Comparison of ENCODE assay signal across 17 cellular contexts in genomic region chr2:201628545-201628944, GRCh38. TPM values are rescaled to one million over a fixed set of nuclear protein-coding genes. Genes with fewer than 3 reads are reported as not detected.
A peak's percentile ranks its signal among the peaks of the same experiment; 100 is the strongest.
DNase-seq lines count a peak whose midpoint lies in the region; ATAC-seq and TF ChIP-seq lines count a peak whose summit lies in the region.
"Had no signal": no experiment of that assay in that cellular context is flagged by ENCODE, and none has a peak within 500 bp of the region (broad histone marks: within the 10 kb centered on the region; RNA-seq: fewer than 3 reads in every experiment).

No MANE protein-coding gene starts in this region.

- H3K9me3 Mint-ChIP-seq in MCF 10A (ENCODE audit: unreplicated experiment) (no peaks in the 10 kb centered on the region), nephron progenitor cell (no peaks in the 10 kb centered on the region)

- H3K4me3 ChIP-seq in mammary epithelial cell (replicated peaks in 1 of 3; ENCODE audit: insufficient read depth in 1 of 3, low read depth in 2 of 3, low read length in 3 of 3) (no peak overlapping the region), brain microvascular endothelial cell (ENCODE audit: low read depth, low read length) (no peak overlapping the region)
- H3K4me3 ChIP-seq: K562, Peyer's patch had no signal

- BruUV-seq in MCF 10A (replicated peaks; lab: Mats Ljungman, UMichigan) (no TSS peak), mammary epithelial cell (replicated peaks; lab: Mats Ljungman, UMichigan) (no TSS peak)

- TF ChIP-seq CTCF in MCF 10A (IDR thresholded peaks at IDR 0.05; ENCODE audit: unreplicated experiment) (no peak), mammary epithelial cell (conservative IDR thresholded peaks at IDR 0.05 in 1 of 2, IDR thresholded peaks at IDR 0.05 in 1 of 2; ENCODE audit: extremely low read depth in 1 of 2, insufficient read depth in 1 of 2, low read depth in 1 of 2, low read length in 2 of 2) (no peak), brain microvascular endothelial cell (IDR thresholded peaks at IDR 0.05; ENCODE audit: low read depth, low read length, missing control alignments) (no peak), nephron progenitor cell (IDR thresholded peaks at IDR 0.05) (no peak)

- no peak overlapping the region for H3K9ac ChIP-seq in mammary epithelial cell (ENCODE audit: insufficient read depth, low read length)

- no peaks in the 10 kb centered on the region for H3K27me3 ChIP-seq in mammary epithelial cell (ENCODE audit: insufficient read depth, low read length)
- H3K27me3 ChIP-seq in brain microvascular endothelial cell (replicated peaks), result no peaks in the 10 kb centered on the region
- H3K27me3 ChIP-seq: Peyer's patch had no signal

- DNase-seq in MCF 10A (ENCODE audit: unreplicated experiment) (no peak), mammary epithelial cell (no peak), LHCN-M2 (ENCODE audit: low read depth) (peak; percentile 42), brain microvascular endothelial cell (peak; percentile 69), nephron progenitor cell (no peak), NOMO-1 treated with dmso at 0.1 percent for 144 hours (lab: John Stamatoyannopoulos, UW; ENCODE audit: unreplicated experiment) (no peak), glomerular visceral epithelial cell (ENCODE audit: extremely low spot score) (no peak)
- DNase-seq: 8988T, NCI-H1092 treated with DMSO at 0.1 percent for 48 hours, NCI-H1694 treated with DMSO at 0.1 percent for 48 hours, NCI-H446, NCI-H774, Peyer's patch, SHP77 treated with DMSO at 0.1 percent for 48 hours had no signal

- H3K27ac ChIP-seq in mammary epithelial cell (ENCODE audit: insufficient read depth, low read depth, low read length) (no peak overlapping the region), brain microvascular endothelial cell (no peak overlapping the region)
- H3K27ac ChIP-seq: C4-2B, Peyer's patch had no signal

- no peak overlapping the region for H3K4me2 ChIP-seq in mammary epithelial cell (ENCODE audit: insufficient read depth, low read depth, low read length)

- 100% methylated on average over 2 of the region's 2 CpGs for WGBS in mammary epithelial cell (ENCODE audit: low coverage, missing lambda C conversion rate)

- H3K27me3 Mint-ChIP-seq in MCF 10A (ENCODE audit: insufficient read depth, unreplicated experiment) (no peaks in the 10 kb centered on the region), nephron progenitor cell (ENCODE audit: low read depth, poor library complexity) (no peaks in the 10 kb centered on the region)

- ATAC-seq in GM21576 (IDR thresholded peaks at IDR 0.05; ENCODE audit: unreplicated experiment), result no peak
- ATAC-seq: K562 had no signal

- in situ Hi-C loops in mammary epithelial cell (cut with MboI; ENCODE audit: low sequenced_read_pairs in 2 of 2), result no loop called here
- in situ Hi-C loops in brain microvascular endothelial cell (cut with HindIII; ENCODE audit: low pct_ligation_motif_present, low sequenced_read_pairs), result no loop called here

- H3K27ac Mint-ChIP-seq in MCF 10A (ENCODE audit: low read depth, unreplicated experiment) (peak overlapping the region; percentile 35), nephron progenitor cell (peak overlapping the region; percentile 75)

- H3K36me3 Mint-ChIP-seq in MCF 10A (ENCODE audit: insufficient read depth, unreplicated experiment), result peaks cover 66% of the 10 kb centered on the region
- peaks cover 71% of the 10 kb centered on the region for H3K36me3 Mint-ChIP-seq in nephron progenitor cell (ENCODE audit: low read depth)

- no peak overlapping the region for H3K4me3 Mint-ChIP-seq in MCF 10A (ENCODE audit: unreplicated experiment)
- H3K4me3 Mint-ChIP-seq in nephron progenitor cell, result no peak overlapping the region

- H4K20me1 ChIP-seq in mammary epithelial cell (ENCODE audit: insufficient read depth, low read length), result no peaks in the 10 kb centered on the region

- CTCF ChIA-PET in MCF 10A (lab: Yijun Ruan, JAX) (no interaction called here), mammary epithelial cell (lab: Charles Lee; ENCODE audit: low non-redundant PET) (no interaction called here)

- H3K79me2 ChIP-seq in mammary epithelial cell (ENCODE audit: insufficient read depth, low read length), result no peaks in the 10 kb centered on the region

- no peak overlapping the region for H2AFZ ChIP-seq in mammary epithelial cell (ENCODE audit: low read depth, low read length)

- intact Hi-C loops in MCF 10A (cut with micrococcal nuclease) (no loop called here), mammary epithelial cell (cut with micrococcal nuclease) (no loop called here)

- peaks cover 34% of the 10 kb centered on the region for H3K36me3 ChIP-seq in mammary epithelial cell (ENCODE audit: insufficient read depth, low read length)
- H3K36me3 ChIP-seq in brain microvascular endothelial cell (replicated peaks), result peaks cover 48% of the 10 kb centered on the region

- H3K4me1 ChIP-seq in mammary epithelial cell (ENCODE audit: insufficient read depth, low read length), result no peaks in the 10 kb centered on the region
- H3K4me1 ChIP-seq: Peyer's patch had no signal

- dilution Hi-C loops in mammary epithelial cell (cut with HindIII; ENCODE audit: low sequenced_read_pairs), result loop anchor here (25.0 kb wide), 1 partner anchor 716 kb away; no protein-coding TSS in a partner anchor

- H3K9me3 ChIP-seq in mammary epithelial cell (replicated peaks; ENCODE audit: insufficient read depth, low read length), result no peaks in the 10 kb centered on the region
- H3K9me3 ChIP-seq: Peyer's patch had no signal

- H3K4me1 Mint-ChIP-seq in MCF 10A (ENCODE audit: insufficient read depth, unreplicated experiment) (no peaks in the 10 kb centered on the region), nephron progenitor cell (no peaks in the 10 kb centered on the region)

- POLR2A ChIA-PET in MCF 10A (lab: Yijun Ruan, JAX), result no interaction called here

RNA-seq across cellular contexts. Expression of gene TMEM237, which starts 14.8 kb away (rescaled TPM):
- 25.2 and 27.0 TPM in 2 replicates for total RNA-seq in MCF 10A (2022)
- total RNA-seq in mammary epithelial cell, result 10 to 100 TPM; 50.1 to 96.9 TPM
- polyA plus RNA-seq in mammary epithelial cell, result 39.5 TPM
- 20.5 TPM for polyA minus RNA-seq in mammary epithelial cell
- 92.9 and 102 TPM in 2 replicates for total RNA-seq in LHCN-M2 (2014; rRNA removed)
- 25.3 TPM for polyA plus RNA-seq in LHCN-M2 (2012)

Comparison
In these comparisons a context has a peak if more than half of its experiments do, and no peak if none do; other contexts are left out.
1. DNase-seq: peak in LHCN-M2 (single experiment) and brain microvascular endothelial cell (single experiment); none in MCF 10A (single experiment), mammary epithelial cell (single experiment), nephron progenitor cell (single experiment), NOMO-1 treated with dmso at 0.1 percent for 144 hours (single experiment) and glomerular visceral epithelial cell (single experiment).